ENCODE assay signal across 8 cellular contexts in the genomic region with DNA sequence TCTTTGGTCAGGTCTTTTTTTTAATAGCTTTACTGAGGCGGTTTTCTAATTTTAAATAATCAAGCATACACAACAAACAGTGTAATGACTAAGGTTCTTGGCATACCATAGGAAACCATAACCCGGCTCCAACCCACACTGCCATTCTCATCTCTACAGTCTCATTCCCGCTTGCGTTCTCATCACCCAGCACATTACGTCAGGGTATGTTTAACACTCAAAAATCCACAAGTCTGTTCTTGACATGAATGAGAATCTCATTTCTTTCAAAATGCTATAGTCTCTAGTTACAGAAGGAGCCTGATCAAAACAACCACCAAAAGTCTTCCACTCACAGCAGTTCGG. TPM values are rescaled to one million over a fixed set of nuclear protein-coding genes. Genes with fewer than 3 reads are reported as not detected.
DNase-seq lines count a peak whose midpoint lies in the region; ATAC-seq and TF ChIP-seq lines count a peak whose summit lies in the region.

No MANE protein-coding gene starts in this region.

- 3% methylated on average over 6 of the region's 6 CpGs for WGBS in mammary epithelial cell (ENCODE audit: low coverage, missing lambda C conversion rate)
- WGBS in lung, 2 donors = 0 to 1% methylated on average over 6 of the region's 6 CpGs

- in situ Hi-C loops in mammary epithelial cell (cut with MboI; ENCODE audit: low sequenced_read_pairs in 2 of 2) = no loop called here

- ATAC-seq in GM18499 (IDR thresholded peaks at IDR 0.05; ENCODE audit: insufficient read depth, unreplicated experiment) = peak; percentile 11
- peak; percentile 28 for ATAC-seq in HG02870 (IDR thresholded peaks at IDR 0.05; ENCODE audit: unreplicated experiment)
- no peak for ATAC-seq in lung (ENCODE audit: insufficient read depth, low FRiP score)
- no peak for ATAC-seq in thoracic aorta (ENCODE audit: insufficient number of reproducible peaks, low FRiP score, low read depth)

- H3K27ac ChIP-seq in mammary epithelial cell (ENCODE audit: insufficient read depth, low read depth, low read length) (peak overlapping the region; percentile 95), lung (ENCODE audit: low read depth in 1 of 2, low read length in 1 of 2) (peak overlapping the region; percentile 65 to 83), thoracic aorta (peak overlapping the region; percentile 77 to 89)

- peak overlapping the region; percentile 96 for H2AFZ ChIP-seq in mammary epithelial cell (ENCODE audit: low read depth, low read length)

- H3K4me1 ChIP-seq in mammary epithelial cell (ENCODE audit: insufficient read depth, low read length) (peaks cover 11% of the 10 kb centered on the region), lung (ENCODE audit: control insufficient read depth in 2 of 2, insufficient read depth in 2 of 2, low read length in 2 of 2) (peaks cover 0 to 3% of the 10 kb centered on the region in 2 donors), thoracic aorta (ENCODE audit: control insufficient read depth in 1 of 2, low read depth in 2 of 2) (peaks cover 7 to 14% of the 10 kb centered on the region in 2 donors)

- H3K9me3 ChIP-seq in mammary epithelial cell (replicated peaks; ENCODE audit: insufficient read depth, low read length) (no peaks in the 10 kb centered on the region), lung (ENCODE audit: control insufficient read depth in 2 of 2, insufficient read depth in 1 of 2, low read length in 1 of 2) (no peaks in the 10 kb centered on the region), thoracic aorta (no peaks in the 10 kb centered on the region)

- dilution Hi-C loops in mammary epithelial cell (cut with HindIII; ENCODE audit: low sequenced_read_pairs) = no loop called here

- peak overlapping the region; percentile 84 for H3K4me3 ChIP-seq in AG10803 (ENCODE audit: low read length)
- H3K4me3 ChIP-seq in mammary epithelial cell (replicated peaks in 1 of 3; ENCODE audit: insufficient read depth in 1 of 3, low read depth in 2 of 3, low read length in 3 of 3) = peak overlapping the region; percentile 83 to 99 (median 84)
- peak overlapping the region; percentile 63 for H3K4me3 ChIP-seq in lung
- peak overlapping the region; percentile 83 for H3K4me3 ChIP-seq in thoracic aorta

- H3K4me2 ChIP-seq in mammary epithelial cell (ENCODE audit: insufficient read depth, low read depth, low read length) = peak overlapping the region; percentile 91

- H3K79me2 ChIP-seq in mammary epithelial cell (ENCODE audit: insufficient read depth, low read length) = peaks cover 22% of the 10 kb centered on the region

- intact Hi-C loops in mammary epithelial cell (cut with micrococcal nuclease) (loop anchor here (1.0 kb wide), 1 partner anchor 30 kb away; no protein-coding TSS in a partner anchor), posterior cingulate gyrus (cut with DNase I) (loop anchor here (2.0 kb wide), 1 partner anchor 32 kb away; the partner anchor contains the start of gene TMEM267)

- TSS peak; percentile 82 for BruUV-seq in mammary epithelial cell (replicated peaks; lab: Mats Ljungman, UMichigan)

- H3K36me3 ChIP-seq in mammary epithelial cell (ENCODE audit: insufficient read depth, low read length) (no peaks in the 10 kb centered on the region), lung (ENCODE audit: control insufficient read depth in 2 of 2, insufficient read depth in 2 of 2, low read length in 2 of 2) (no peaks in the 10 kb centered on the region), thoracic aorta (no peaks in the 10 kb centered on the region)

- TF ChIP-seq CTCF in AG10803 (conservative IDR thresholded peaks at IDR 0.05; ENCODE audit: low read length) = no peak
- no peak for TF ChIP-seq CTCF in mammary epithelial cell (conservative IDR thresholded peaks at IDR 0.05 in 1 of 2, IDR thresholded peaks at IDR 0.05 in 1 of 2; ENCODE audit: extremely low read depth in 1 of 2, insufficient read depth in 1 of 2, low read depth in 1 of 2, low read length in 2 of 2)
- TF ChIP-seq CTCF in lung (IDR thresholded peaks at IDR 0.05; ENCODE audit: control extremely low read depth, extremely low read depth) = no peak
- no peak for TF ChIP-seq CTCF in thoracic aorta (IDR thresholded peaks at IDR 0.05)

- H3K27me3 ChIP-seq in mammary epithelial cell (ENCODE audit: insufficient read depth, low read length) = no peaks in the 10 kb centered on the region
- no peaks in the 10 kb centered on the region for H3K27me3 ChIP-seq in lung (ENCODE audit: control insufficient read depth, insufficient read depth)
- H3K27me3 ChIP-seq in thoracic aorta (replicated peaks; ENCODE audit: insufficient read depth) = no peaks in the 10 kb centered on the region

- CTCF ChIA-PET in mammary epithelial cell (lab: Charles Lee; ENCODE audit: low non-redundant PET) = no interaction called here

- H3K9ac ChIP-seq in mammary epithelial cell (ENCODE audit: insufficient read depth, low read length) = peak overlapping the region; percentile 99

- no peaks in the 10 kb centered on the region for H4K20me1 ChIP-seq in mammary epithelial cell (ENCODE audit: insufficient read depth, low read length)

- DNase-seq in AG10803 (ENCODE audit: low read depth) (peak; percentile 75), NCI-H460 (ENCODE audit: extremely low read depth, low read depth) (peak; percentile 15), mammary epithelial cell (peak; percentile 72), lung (ENCODE audit: low spot score) (no peak), thoracic aorta (ENCODE audit: low spot score) (no peak), posterior cingulate gyrus (no peak)

RNA-seq across cellular contexts. Expression of gene C5orf34, which starts 0.5 kb away (rescaled TPM):
- 11.5 and 13.1 TPM in 2 replicates for total RNA-seq in NCI-H460 (2014; rRNA removed; shearing (Covaris generic))
- polyA plus RNA-seq in NCI-H460 (2014; cell fraction: nucleus; rRNA removed) = 28.2 and 36.7 TPM in 2 replicates
- total RNA-seq in mammary epithelial cell = 1 to 10 TPM; 5.2 to 6.1 TPM
- polyA plus RNA-seq in mammary epithelial cell = 4.9 TPM
- 0.98 TPM for polyA minus RNA-seq in mammary epithelial cell
- total RNA-seq in lung = 1 to 10 TPM; 1.7 to 5.9 TPM
- 1 to 10 TPM; 1.1 to 1.5 TPM for polyA plus RNA-seq in lung
- total RNA-seq in thoracic aorta = 1 to 10 TPM in 1 of 2 donors, under 1 TPM in 1; 0.85 to 3.0 TPM

RNA-seq across cellular contexts. Expression of gene TMEM267, which starts 30.8 kb away (rescaled TPM):
- 59.3 and 65.6 TPM in 2 replicates for total RNA-seq in NCI-H460 (2014; rRNA removed; shearing (Covaris generic))
- polyA plus RNA-seq in NCI-H460 (2014; cell fraction: nucleus; rRNA removed) = 31.1 and 35.5 TPM in 2 replicates
- total RNA-seq in mammary epithelial cell = 10 to 100 TPM; 21.0 to 32.7 TPM
- 9.7 TPM for polyA plus RNA-seq in mammary epithelial cell
- polyA minus RNA-seq in mammary epithelial cell = 3.0 TPM
- 10 to 100 TPM; 13.0 to 16.5 TPM for total RNA-seq in lung
- 10 to 100 TPM in 1 of 2 donors, 1 to 10 TPM in 1; 7.4 to 11.4 TPM for polyA plus RNA-seq in lung
- total RNA-seq in thoracic aorta = 10 to 100 TPM in 1 of 2 donors, 1 to 10 TPM in 1; 9.5 to 22.5 TPM

RNA-seq across cellular contexts. Expression of gene PAIP1, which starts 42.4 kb away (rescaled TPM):
- total RNA-seq in NCI-H460 (2014; rRNA removed; shearing (Covaris generic)) = 170 and 180 TPM in 2 replicates
- polyA plus RNA-seq in NCI-H460 (2014; cell fraction: nucleus; rRNA removed) = 94.5 and 97.3 TPM in 2 replicates
- total RNA-seq in mammary epithelial cell (100 to 1,000 TPM in 1 of 2 donors, 10 to 100 TPM in 1; 76.4 to 103 TPM), lung (10 to 100 TPM; 62.6 to 91.1 TPM), thoracic aorta (10 to 100 TPM; 74.1 to 81.6 TPM)
- polyA plus RNA-seq in mammary epithelial cell (65.0 TPM), lung (10 to 100 TPM; 46.1 to 47.3 TPM)
- polyA minus RNA-seq in mammary epithelial cell = 74.2 TPM

Comparison
In these comparisons a context has a peak if more than half of its experiments do, and no peak if none do; other contexts are left out.
1. DNase-seq: peak in AG10803 (single experiment), NCI-H460 (single experiment) and mammary epithelial cell (single experiment); none in lung (single experiment), thoracic aorta (single experiment) and posterior cingulate gyrus (0 of 10).
2. ATAC-seq: peak in GM18499 (single experiment) and HG02870 (single experiment); none in lung (single experiment) and thoracic aorta (single experiment).
3. Peak in every context shown above with its lines, with median percentiles within 50 percentile points of each other: H3K4me3 ChIP-seq and H3K27ac ChIP-seq.